2 cellular contexts compared by ENCODE assay signal in genomic region chrX:70969635-70970481, GRCh38.
TF ChIP-seq lines count a peak whose summit lies in the region.

No MANE protein-coding gene starts in this region.

TF ChIP-seq in A549, 52 proteins besides CTCF, POLR2A, EP300 and RAD21:
- no peak for TF ChIP-seq ELK1 (IDR thresholded peaks at IDR 0.05; ENCODE audit: low read depth, low read length)
- no peak for TF ChIP-seq HOXA7 (CRISPR knock-in tag; IDR thresholded peaks at IDR 0.05)
- TF ChIP-seq RNF2 (IDR thresholded peaks at IDR 0.05; ENCODE audit: borderline replicate concordance, low read depth) = no peak
- no peak for TF ChIP-seq CEBPB (IDR thresholded peaks at IDR 0.05)
- no peak for TF ChIP-seq ZC3H11A (IDR thresholded peaks at IDR 0.05)
- no peak for TF ChIP-seq SREBF2 (IDR thresholded peaks at IDR 0.05)
- no peak for TF ChIP-seq PHF8 (IDR thresholded peaks at IDR 0.05; ENCODE audit: borderline replicate concordance, low read depth)
- no peak for TF ChIP-seq EHMT2 (IDR thresholded peaks at IDR 0.05; ENCODE audit: low read depth)
- no peak for TF ChIP-seq PBX3 (IDR thresholded peaks at IDR 0.05)
- TF ChIP-seq SMC3 (IDR thresholded peaks at IDR 0.05) = no peak
- no peak for TF ChIP-seq FOSL2 (IDR thresholded peaks at IDR 0.05)
- TF ChIP-seq FOSL2 (CRISPR knock-in tag; IDR thresholded peaks at IDR 0.05) = no peak
- no peak for TF ChIP-seq ZNF302 (CRISPR knock-in tag; IDR thresholded peaks at IDR 0.05)
- TF ChIP-seq RCOR1 (IDR thresholded peaks at IDR 0.05; ENCODE audit: low read depth, low read length) = no peak
- no peak for TF ChIP-seq NR3C1 (IDR thresholded peaks at IDR 0.05)
- TF ChIP-seq EHF (CRISPR knock-in tag; IDR thresholded peaks at IDR 0.05) = no peak
- TF ChIP-seq NPAS2 (CRISPR knock-in tag; IDR thresholded peaks at IDR 0.05; ENCODE audit: borderline replicate concordance) = no peak

TF ChIP-seq in H1, 55 proteins besides CTCF, POLR2A, EP300 and RAD21:
- no peak for TF ChIP-seq HDAC6 (IDR thresholded peaks at IDR 0.05; ENCODE audit: low read depth, low read length)
- TF ChIP-seq GABPA (IDR thresholded peaks at IDR 0.05; ENCODE audit: borderline replicate concordance, insufficient read depth, low read length) = no peak
- no peak for TF ChIP-seq TBP (IDR thresholded peaks at IDR 0.05; ENCODE audit: low read depth, low read length)
- TF ChIP-seq JUND (IDR thresholded peaks at IDR 0.05; ENCODE audit: low read length) = no peak
- TF ChIP-seq MAFK (IDR thresholded peaks at IDR 0.05; ENCODE audit: low read depth, low read length) = no peak
- no peak for TF ChIP-seq SP1 (IDR thresholded peaks at IDR 0.05; ENCODE audit: low read depth, low read length)
- no peak for TF ChIP-seq ZNF274 (IDR thresholded peaks at IDR 0.05; ENCODE audit: borderline replicate concordance, extremely low read depth, low read length)
- TF ChIP-seq USF2 (IDR thresholded peaks at IDR 0.05; ENCODE audit: low read length) = no peak
- TF ChIP-seq TAF7 (optimal IDR thresholded peaks at IDR 0.05; ENCODE audit: borderline replicate concordance, low read depth, low read length) = no peak
- TF ChIP-seq JUN (IDR thresholded peaks at IDR 0.05; ENCODE audit: low read depth, low read length) = no peak
